Comparison of ENCODE assay signal across 8 cellular contexts in genomic region chr18:54269924-54270844, GRCh38. TPM values are rescaled to one million over a fixed set of nuclear protein-coding genes. Genes with fewer than 3 reads are reported as not detected.
A peak's percentile ranks its signal among the peaks of the same experiment; 100 is the strongest.
DNase-seq lines count a peak whose midpoint lies in the region; ATAC-seq and TF ChIP-seq lines count a peak whose summit lies in the region.

No MANE protein-coding gene starts in this region.

- peaks cover 16% of the 10 kb centered on the region for H3K4me1 Mint-ChIP-seq in activated CD8-positive, alpha-beta T cell treated with anti-CD3 and anti-CD28 coated beads for 36 hours (ENCODE audit: low read depth)

- TF ChIP-seq POLR2A in suprapubic skin (IDR thresholded peaks at IDR 0.05) = no peak

- H3K36me3 ChIP-seq in ACC112 (ENCODE audit: insufficient read depth, low read length) (no peaks in the 10 kb centered on the region), muscle layer of duodenum (ENCODE audit: control insufficient read depth in 1 of 2, insufficient read depth in 2 of 2, low read length in 2 of 2) (peaks cover 0 to 6% of the 10 kb centered on the region in 2 donors), suprapubic skin (no peaks in the 10 kb centered on the region)

- intact Hi-C loops in activated CD8-positive, alpha-beta T cell treated with anti-CD3 and anti-CD28 coated beads for 36 hours (cut with micrococcal nuclease) = no loop called here

- H3K4me1 ChIP-seq in ACC112 (ENCODE audit: control insufficient read depth, insufficient read depth, low read length, unreplicated experiment) (peaks cover 23% of the 10 kb centered on the region), muscle layer of duodenum (ENCODE audit: control insufficient read depth in 1 of 2, insufficient read depth in 2 of 2, low read length in 2 of 2) (peaks cover 0 to 9% of the 10 kb centered on the region in 2 donors), suprapubic skin (peaks cover 21% of the 10 kb centered on the region)

- H2AFZ ChIP-seq in ACC112 (ENCODE audit: low read length, unreplicated experiment) = peak overlapping the region; percentile 88

- H3K9me3 ChIP-seq in muscle layer of duodenum (ENCODE audit: control insufficient read depth in 1 of 2, low read length in 2 of 2) (no peaks in the 10 kb centered on the region), suprapubic skin (no peaks in the 10 kb centered on the region)

- no peaks in the 10 kb centered on the region for H3K36me3 Mint-ChIP-seq in activated CD8-positive, alpha-beta T cell treated with anti-CD3 and anti-CD28 coated beads for 36 hours (ENCODE audit: low read depth)

- peaks cover 10% of the 10 kb centered on the region for H3K79me2 ChIP-seq in ACC112 (ENCODE audit: control insufficient read depth, insufficient read depth, low read length, unreplicated experiment)

- 7% methylated on average over 25 of the region's 25 CpGs for WGBS in suprapubic skin

- no peak for TF ChIP-seq EP300 in suprapubic skin (IDR thresholded peaks at IDR 0.05)

- DNase-seq in NCI-H2227 (lab: John Stamatoyannopoulos, UW; ENCODE audit: unreplicated experiment) (peak; percentile 74), epithelial cell of esophagus (ENCODE audit: low read depth) (peak; percentile 64), suprapubic skin (ENCODE audit: low spot score in 2 of 2) (no peak)
- DNase-seq in activated CD8-positive, alpha-beta T cell treated with anti-CD3 and anti-CD28 coated beads for 36 hours = peak; percentile 82

- peak overlapping the region; percentile 77 for H3K27ac ChIP-seq in ACC112 (ENCODE audit: low read depth, low read length)
- H3K27ac ChIP-seq in muscle layer of duodenum (ENCODE audit: low read length) = peak overlapping the region; percentile 96
- H3K27ac ChIP-seq in suprapubic skin = peak overlapping the region; percentile 95

- H3K27ac Mint-ChIP-seq in activated CD8-positive, alpha-beta T cell treated with anti-CD3 and anti-CD28 coated beads for 36 hours = peak overlapping the region; percentile 97

- H3K27me3 ChIP-seq in ACC112 (ENCODE audit: insufficient read depth, low read length) (no peaks in the 10 kb centered on the region), muscle layer of duodenum (ENCODE audit: low read depth, low read length) (no peaks in the 10 kb centered on the region), suprapubic skin (no peaks in the 10 kb centered on the region)

- H3K9me3 Mint-ChIP-seq in activated CD8-positive, alpha-beta T cell treated with anti-CD3 and anti-CD28 coated beads for 36 hours = no peaks in the 10 kb centered on the region

- POLR2A ChIA-PET in activated CD8-positive, alpha-beta T cell treated with anti-CD3 and anti-CD28 coated beads for 36 hours (lab: Charles Lee) = interaction anchor here (0.9 to 3.3 kb wide), 8 partner anchors 9 to 122 kb away, joined by 3 to 19 read pairs (median 5); partner anchors contain the start of genes C18orf54 and MBD2

- peak; percentile 78 for TF ChIP-seq CTCF in activated CD8-positive, alpha-beta T cell treated with anti-CD3 and anti-CD28 coated beads for 36 hours (IDR thresholded peaks at IDR 0.05)
- peak; percentile 57 for TF ChIP-seq CTCF in epithelial cell of esophagus (IDR thresholded peaks at IDR 0.05; ENCODE audit: insufficient read depth, low read depth, low read length, missing control alignments)
- peak in 1 of 2 donors; percentile 28 for TF ChIP-seq CTCF in suprapubic skin (IDR thresholded peaks at IDR 0.05)

- CTCF ChIA-PET in activated CD8-positive, alpha-beta T cell treated with anti-CD3 and anti-CD28 coated beads for 36 hours (lab: Charles Lee) = interaction anchor here (0.9 to 4.1 kb wide), 25 partner anchors 9 to 155 kb away, joined by 3 to 53 read pairs (median 4); partner anchors contain the start of genes C18orf54, MBD2 and STARD6

- no peaks in the 10 kb centered on the region for H3K27me3 Mint-ChIP-seq in activated CD8-positive, alpha-beta T cell treated with anti-CD3 and anti-CD28 coated beads for 36 hours

- H3K4me3 Mint-ChIP-seq in activated CD8-positive, alpha-beta T cell treated with anti-CD3 and anti-CD28 coated beads for 36 hours = peak overlapping the region; percentile 85

- ATAC-seq in GM18508 (IDR thresholded peaks at IDR 0.05; ENCODE audit: insufficient read depth, unreplicated experiment) (peak; percentile 29), HG03025 (IDR thresholded peaks at IDR 0.05; ENCODE audit: low FRiP score, unreplicated experiment) (peak; percentile 44)
- ATAC-seq in activated CD8-positive, alpha-beta T cell treated with anti-CD3 and anti-CD28 coated beads for 36 hours = peak; percentile 62

- peak overlapping the region; percentile 81 for H3K4me3 ChIP-seq in ACC112 (ENCODE audit: low read depth, low read length)
- peak overlapping the region; percentile 73 for H3K4me3 ChIP-seq in epithelial cell of esophagus (ENCODE audit: low read length)
- peak overlapping the region; percentile 92 to 93 for H3K4me3 ChIP-seq in muscle layer of duodenum (ENCODE audit: low read depth in 1 of 2, low read length in 2 of 2)
- H3K4me3 ChIP-seq in suprapubic skin = peak overlapping the region; percentile 83

RNA-seq across cellular contexts. Expression of gene POLI, which starts 0.9 kb away (rescaled TPM):
- 10 to 100 TPM; 10.2 to 15.3 TPM for total RNA-seq in activated CD8-positive, alpha-beta T cell treated with anti-CD3 and anti-CD28 coated beads for 36 hours
- 10 to 100 TPM in 3 of 4 donors, 1 to 10 TPM in 1; 6.4 to 40.4 (median 18.6) TPM for total RNA-seq in suprapubic skin

RNA-seq across cellular contexts. Expression of gene MBD2, which starts 45.7 kb away (rescaled TPM):
- total RNA-seq in activated CD8-positive, alpha-beta T cell treated with anti-CD3 and anti-CD28 coated beads for 36 hours = 100 to 1,000 TPM; 101 to 102 TPM
- total RNA-seq in suprapubic skin = 10 to 100 TPM; 40.8 to 55.8 (median 45.0) TPM

Comparison
In these comparisons a context has a peak if more than half of its experiments do, and no peak if none do; other contexts are left out.
1. DNase-seq: peak in NCI-H2227 (single experiment), activated CD8-positive, alpha-beta T cell treated with anti-CD3 and anti-CD28 coated beads for 36 hours (single experiment) and epithelial cell of esophagus (single experiment); none in suprapubic skin (0 of 2).
2. Peak in every context shown above with its lines, with median percentiles within 50 percentile points of each other: H3K27ac ChIP-seq, H3K4me3 ChIP-seq and ATAC-seq.